In the genomic region with DNA sequence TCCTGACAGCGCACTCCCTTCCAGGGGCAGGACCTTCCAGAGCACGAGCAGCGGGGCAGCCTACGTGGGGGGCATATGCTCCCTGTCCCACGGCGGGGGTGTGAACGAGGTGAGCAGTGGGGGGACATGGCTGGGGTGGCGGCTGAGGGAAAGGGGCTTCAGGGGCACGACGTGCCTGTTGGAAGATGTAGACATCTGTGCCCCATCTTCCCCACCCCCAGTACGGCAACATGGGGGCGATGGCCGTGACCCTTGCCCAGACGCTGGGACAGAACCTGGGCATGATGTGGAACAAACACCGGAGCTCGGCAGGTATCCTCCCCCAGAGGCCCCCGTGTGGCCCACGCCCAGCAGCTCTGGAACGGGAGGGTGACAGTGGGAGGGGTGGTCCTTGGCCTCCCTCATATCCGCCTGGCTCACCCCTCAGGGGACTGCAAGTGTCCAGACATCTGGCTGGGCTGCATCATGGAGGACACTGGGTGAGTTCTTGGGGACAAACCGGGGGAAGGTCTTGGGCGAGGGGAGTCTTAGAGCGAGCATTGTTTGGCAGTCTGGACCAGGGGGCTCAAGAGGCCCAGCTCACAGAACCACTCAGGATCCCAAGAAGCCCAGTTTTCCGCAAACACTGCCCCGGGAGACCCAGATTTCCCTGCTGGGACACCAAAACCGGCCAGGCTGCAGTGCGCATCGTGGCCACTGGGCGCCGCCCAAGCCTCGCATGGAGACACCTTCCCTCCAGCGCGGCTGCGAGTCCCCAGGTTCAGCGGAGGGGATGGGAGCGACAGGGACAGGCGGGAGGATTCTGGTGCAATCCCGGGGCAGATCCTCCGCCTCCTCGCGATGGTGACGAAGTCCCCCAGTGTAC, we compare ENCODE assay signal across 8 cellular contexts. TPM values are rescaled to one million over a fixed set of nuclear protein-coding genes. Genes with fewer than 3 reads are reported as not detected.
DNase-seq lines count a peak whose midpoint lies in the region; ATAC-seq and TF ChIP-seq lines count a peak whose summit lies in the region.

No MANE protein-coding gene starts in this region.

- intact Hi-C loops in breast epithelium (cut with DNase I; ENCODE audit: low total_unique reads) = loop anchor here (5.0 kb wide), 1 partner anchor 98 kb away; no protein-coding TSS in a partner anchor

- H3K9me3 ChIP-seq in WERI-Rb-1 (ENCODE audit: severe bottlenecking) = no peaks in the 10 kb centered on the region
- H3K9me3 ChIP-seq in breast epithelium = no peaks in the 10 kb centered on the region
- H3K9me3 ChIP-seq in smooth muscle cell (replicated peaks; ENCODE audit: low read depth) = no peaks in the 10 kb centered on the region

- ATAC-seq in HG02759 (IDR thresholded peaks at IDR 0.05; ENCODE audit: unreplicated experiment) = peak; percentile 38
- no peak for ATAC-seq in GM19351 (IDR thresholded peaks at IDR 0.05; ENCODE audit: unreplicated experiment)

- H3K27ac ChIP-seq in WERI-Rb-1 = peak overlapping the region; percentile 60
- H3K27ac ChIP-seq in breast epithelium = no peak overlapping the region
- no peak overlapping the region for H3K27ac ChIP-seq in smooth muscle cell (ENCODE audit: low read depth)

- TF ChIP-seq POLR2A in breast epithelium (IDR thresholded peaks at IDR 0.05) = no peak

- TF ChIP-seq CTCF in WERI-Rb-1 (IDR thresholded peaks at IDR 0.05; ENCODE audit: low read depth, low read length) (peak; percentile 100), breast epithelium (IDR thresholded peaks at IDR 0.05) (peak; percentile 95 to 98 (median 98)), smooth muscle cell (IDR thresholded peaks at IDR 0.05; ENCODE audit: borderline replicate concordance, insufficient read depth, poor library complexity, severe bottlenecking) (peak; percentile 99)

- DNase-seq in DMS 273 treated with DMSO at 0.1 percent for 48 hours (lab: John Stamatoyannopoulos, UW) = peak; percentile 41
- peak; percentile 93 for DNase-seq in NCI-H2196 (lab: John Stamatoyannopoulos, UW; ENCODE audit: unreplicated experiment)
- DNase-seq in WERI-Rb-1 = peak; percentile 96
- peak; percentile 83 to 89 for DNase-seq in breast epithelium (ENCODE audit: low spot score in 2 of 2)
- DNase-seq in inferior parietal cortex (ENCODE audit: extremely low spot score) = peak; percentile 90
- peak; percentile 80 for DNase-seq in smooth muscle cell (lab: John Stamatoyannopoulos, UW; ENCODE audit: unreplicated experiment)

- H3K27me3 ChIP-seq in WERI-Rb-1 (ENCODE audit: insufficient read depth, low read depth, severe bottlenecking) = no peaks in the 10 kb centered on the region
- H3K27me3 ChIP-seq in breast epithelium = peaks cover 0 to 6% of the 10 kb centered on the region in 2 donors
- no peaks in the 10 kb centered on the region for H3K27me3 ChIP-seq in smooth muscle cell (ENCODE audit: low read depth)

- no peaks in the 10 kb centered on the region for H3F3A ChIP-seq in smooth muscle cell (ENCODE audit: low read depth)

- WGBS in smooth muscle cell (ENCODE audit: low lambda C conversion rate) = 35% methylated on average over 41 of the region's 42 CpGs

- H3K79me2 ChIP-seq in smooth muscle cell (ENCODE audit: low read depth) = no peaks in the 10 kb centered on the region

- H3K9ac ChIP-seq in smooth muscle cell (ENCODE audit: low read depth) = no peak overlapping the region

- H2AFZ ChIP-seq in smooth muscle cell (ENCODE audit: low read depth) = peak overlapping the region; percentile 70

- H3K36me3 ChIP-seq in WERI-Rb-1 (peaks cover 24% of the 10 kb centered on the region), breast epithelium (no peaks in the 10 kb centered on the region), smooth muscle cell (ENCODE audit: low read depth) (no peaks in the 10 kb centered on the region)

- no peaks in the 10 kb centered on the region for H3K4me1 ChIP-seq in breast epithelium
- H3K4me1 ChIP-seq in smooth muscle cell (ENCODE audit: low read depth) = peaks cover 4% of the 10 kb centered on the region

- no peaks in the 10 kb centered on the region for H4K20me1 ChIP-seq in smooth muscle cell (ENCODE audit: low read depth)

- H3K4me2 ChIP-seq in smooth muscle cell = peak overlapping the region; percentile 93

- H3K4me3 ChIP-seq in WERI-Rb-1 (ENCODE audit: low read depth, low read length) (peak overlapping the region; percentile 66), breast epithelium (peak overlapping the region; percentile 39 to 73 (median 62)), smooth muscle cell (peak overlapping the region; percentile 59)

RNA-seq across cellular contexts. Expression of a gene that starts 15.7 kb away (rescaled TPM):
- total RNA-seq in breast epithelium (1 to 10 TPM; 1.0 to 1.4 (median 1.3) TPM), smooth muscle cell (0.40 TPM in 1 of 2 replicates, not detected in the other)
- 0.27 and 0.48 TPM in 2 replicates for polyA plus RNA-seq in smooth muscle cell

RNA-seq across cellular contexts. Expression of a gene that starts 55.6 kb away (rescaled TPM):
- total RNA-seq in breast epithelium = 1 to 10 TPM; 2.3 to 4.6 (median 4.3) TPM
- total RNA-seq in smooth muscle cell = 9.2 and 16.1 TPM in 2 replicates
- 6.3 and 8.0 TPM in 2 replicates for polyA plus RNA-seq in smooth muscle cell

Comparison
In these comparisons a context has a peak if more than half of its experiments do, and no peak if none do; other contexts are left out.
1. DNase-seq: peak in every context shown above with its lines; median percentile 96 in WERI-Rb-1; 93 in NCI-H2196; 90 in inferior parietal cortex; 86 in breast epithelium; 80 in smooth muscle cell; 41 in DMS 273 treated with DMSO at 0.1 percent for 48 hours.